24 cellular contexts compared by ENCODE assay signal in genomic region chr6:143964667-143965066, GRCh38. TPM values are rescaled to one million over a fixed set of nuclear protein-coding genes. Genes with fewer than 3 reads are reported as not detected.
DNase-seq lines count a peak whose midpoint lies in the region; ATAC-seq and TF ChIP-seq lines count a peak whose summit lies in the region.
"Had no signal": no experiment of that assay in that cellular context is flagged by ENCODE, and none has a peak within 500 bp of the region (broad histone marks: within the 10 kb centered on the region; RNA-seq: fewer than 3 reads in every experiment).

No MANE protein-coding gene starts in this region.

- H3F3A ChIP-seq in GM23338 (replicated peaks; ENCODE audit: low read depth), result peaks cover 5% of the 10 kb centered on the region; the same call in 1 of the 2 replicates

- no peak overlapping the region for H3K4me2 ChIP-seq in GM23338

- H3K4me1 ChIP-seq in GM23338 (ENCODE audit: insufficient read depth), result peaks cover 70% of the 10 kb centered on the region
- H3K4me1 ChIP-seq: body of pancreas, parathyroid adenoma had no signal

- DNase-seq in GM23338 (ENCODE audit: low spot score) (peak; percentile 75), RPMI7951 (ENCODE audit: low read depth) (peak; percentile 19), endothelial cell (ENCODE audit: low spot score) (peak; percentile 56), germinal center (ENCODE audit: low spot score) (no peak)
- no peak for DNase-seq in activated effector memory CD4-positive, alpha-beta T cell treated with anti-CD3 and anti-CD28 coated beads, Interleukin-2, amount 50 U/mL, for 16 hours
- DNase-seq: activated CD8-positive, alpha-beta memory T cell treated with anti-CD3 and anti-CD28 coated beads, Interleukin-2, amount 50 U/mL, for 48 hours; activated naive CD8-positive, alpha-beta T cell treated with anti-CD3 and anti-CD28 coated beads, Interleukin-2, amount 50 U/mL, for 24 hours; body of pancreas; CD4-positive, CD25-positive, alpha-beta regulatory T cell; DMS153; GDM1; GOT3; hippocampal formation; islet precursor cell; mammary epithelial cell; naive thymus-derived CD8-positive, alpha-beta T cell; NCI-H2107; NCI-H510A treated with DMSO at 0.1 percent for 48 hours had no signal

- TF ChIP-seq CTCF in GM23338 (conservative IDR thresholded peaks at IDR 0.05; ENCODE audit: low read depth in 2 of 2) (no peak), endothelial cell (IDR thresholded peaks at IDR 0.05; ENCODE audit: unreplicated experiment) (no peak), nephron (IDR thresholded peaks at IDR 0.05; ENCODE audit: unreplicated experiment in 3 of 3) (no peak)

- H3K4me3 ChIP-seq in GM23338, result no peak overlapping the region
- H3K4me3 ChIP-seq: body of pancreas, coronary artery had no signal

- H3K4me3 Mint-ChIP-seq in GM23338 (no peak overlapping the region), endothelial cell (ENCODE audit: unreplicated experiment) (peak overlapping the region; percentile 24), nephron (no peak overlapping the region)
- H3K4me3 Mint-ChIP-seq: activated naive CD8-positive, alpha-beta T cell treated with anti-CD3 and anti-CD28 coated beads, Interleukin-2, amount 50 U/mL, for 24 hours; CD4-positive, CD25-positive, alpha-beta regulatory T cell; naive thymus-derived CD8-positive, alpha-beta T cell had no signal

- no peak overlapping the region for H2AFZ ChIP-seq in GM23338
- H2AFZ ChIP-seq: parathyroid adenoma had no signal

- no peaks in the 10 kb centered on the region for H3K9me3 Mint-ChIP-seq in GM23338
- H3K9me3 Mint-ChIP-seq in endothelial cell (ENCODE audit: unreplicated experiment), result no peaks in the 10 kb centered on the region
- H3K9me3 Mint-ChIP-seq in nephron, result no peaks in the 10 kb centered on the region
- H3K9me3 Mint-ChIP-seq: activated naive CD8-positive, alpha-beta T cell treated with anti-CD3 and anti-CD28 coated beads, Interleukin-2, amount 50 U/mL, for 24 hours; CD4-positive, CD25-positive, alpha-beta regulatory T cell; naive thymus-derived CD8-positive, alpha-beta T cell had no signal

- H3K36me3 ChIP-seq in GM23338 (ENCODE audit: insufficient read depth), result no peaks in the 10 kb centered on the region

- H4K20me1 ChIP-seq in GM23338 (replicated peaks; ENCODE audit: insufficient read depth), result peaks cover 5% of the 10 kb centered on the region; the same call in 1 of the 2 replicates

- H3K27ac Mint-ChIP-seq in GM23338 (no peak overlapping the region), endothelial cell (ENCODE audit: unreplicated experiment) (peak overlapping the region; percentile 95), nephron (peak overlapping the region; percentile 47 to 62 (median 52))
- H3K27ac Mint-ChIP-seq: activated naive CD8-positive, alpha-beta T cell treated with anti-CD3 and anti-CD28 coated beads, Interleukin-2, amount 50 U/mL, for 24 hours; CD4-positive, CD25-positive, alpha-beta regulatory T cell; naive thymus-derived CD8-positive, alpha-beta T cell had no signal

- H3K4me1 Mint-ChIP-seq in GM23338 (peaks cover 63% of the 10 kb centered on the region), endothelial cell (ENCODE audit: unreplicated experiment) (peaks cover 85% of the 10 kb centered on the region), nephron (peaks cover 88% of the 10 kb centered on the region)
- H3K4me1 Mint-ChIP-seq: activated naive CD8-positive, alpha-beta T cell treated with anti-CD3 and anti-CD28 coated beads, Interleukin-2, amount 50 U/mL, for 24 hours had no signal

- ATAC-seq in GM23338, result peak; percentile 60
- no peak for ATAC-seq in GM21381 (IDR thresholded peaks at IDR 0.05; ENCODE audit: unreplicated experiment)
- ATAC-seq in HG02642 (IDR thresholded peaks at IDR 0.05; ENCODE audit: poor library complexity, unreplicated experiment), result no peak
- ATAC-seq: activated naive CD8-positive, alpha-beta T cell treated with anti-CD3 and anti-CD28 coated beads, Interleukin-2, amount 50 U/mL, for 24 hours; body of pancreas; naive thymus-derived CD8-positive, alpha-beta T cell; sciatic nerve had no signal

- H3K36me3 Mint-ChIP-seq in GM23338 (ENCODE audit: low read depth), result no peaks in the 10 kb centered on the region
- peaks cover 39% of the 10 kb centered on the region for H3K36me3 Mint-ChIP-seq in endothelial cell (ENCODE audit: low read depth, unreplicated experiment)
- H3K36me3 Mint-ChIP-seq in nephron (ENCODE audit: low read depth), result peaks cover 18% of the 10 kb centered on the region
- H3K36me3 Mint-ChIP-seq: CD4-positive, CD25-positive, alpha-beta regulatory T cell had no signal

- no peak overlapping the region for H3K27ac ChIP-seq in GM23338 (ENCODE audit: low read depth)
- H3K27ac ChIP-seq: body of pancreas, coronary artery, parathyroid adenoma had no signal

- H3K9me2 ChIP-seq in GM23338 (ENCODE audit: insufficient read depth), result no peaks in the 10 kb centered on the region

- peaks cover 100% of the 10 kb centered on the region for H3K27me3 Mint-ChIP-seq in GM23338 (ENCODE audit: insufficient read depth, low read depth, poor library complexity)
- peaks cover 12% of the 10 kb centered on the region for H3K27me3 Mint-ChIP-seq in endothelial cell (ENCODE audit: unreplicated experiment)
- H3K27me3 Mint-ChIP-seq in nephron (ENCODE audit: low read depth), result no peaks in the 10 kb centered on the region
- H3K27me3 Mint-ChIP-seq: activated naive CD8-positive, alpha-beta T cell treated with anti-CD3 and anti-CD28 coated beads, Interleukin-2, amount 50 U/mL, for 24 hours; naive thymus-derived CD8-positive, alpha-beta T cell had no signal

- no peaks in the 10 kb centered on the region for H3K79me2 ChIP-seq in GM23338 (replicated peaks; ENCODE audit: insufficient read depth)
- H3K79me2 ChIP-seq: parathyroid adenoma had no signal

- peaks cover 100% of the 10 kb centered on the region for H3K27me3 ChIP-seq in GM23338 (ENCODE audit: insufficient read depth)
- H3K27me3 ChIP-seq: body of pancreas had no signal

TF ChIP-seq in GM23338, 12 proteins besides CTCF, POLR2A, EP300 and RAD21 (continues in another document):
- TF ChIP-seq ZNF331 (CRISPR knock-in tag; IDR thresholded peaks at IDR 0.05; ENCODE audit: low read depth), result no peak
- TF ChIP-seq ZNF462 (CRISPR knock-in tag; IDR thresholded peaks at IDR 0.05), result no peak
- TF ChIP-seq EZH2phosphoT487 (IDR thresholded peaks at IDR 0.05; ENCODE audit: unreplicated experiment), result no peak
- TF ChIP-seq NANOG (IDR thresholded peaks at IDR 0.05; ENCODE audit: borderline replicate concordance), result peak; percentile 32; the same call in 1 of the 2 replicates

RNA-seq across cellular contexts. Expression of gene PLAGL1, which starts 43.4 kb away (rescaled TPM):
- 0.66 and 0.90 TPM in 2 replicates for total RNA-seq in GM23338 (2014; rRNA removed; shearing (Covaris generic))
- 1.4 and 1.7 TPM in 2 replicates for polyA plus RNA-seq in GM23338 (2016; fragmentation: Nextera tagmentation; extraction: Ambion mirVana)
- 6.4 and 10.1 TPM in 2 replicates for total RNA-seq in RPMI7951 (2014; rRNA removed; shearing (Covaris generic))
- total RNA-seq in endothelial cell (ENCODE audit: unreplicated experiment), result 294 TPM

Comparison
In these comparisons a context has a peak if more than half of its experiments do, and no peak if none do; other contexts are left out.
1. DNase-seq: peak in GM23338 (single experiment), RPMI7951 (single experiment) and endothelial cell (single experiment); none in activated effector memory CD4-positive, alpha-beta T cell treated with anti-CD3 and anti-CD28 coated beads, Interleukin-2, amount 50 U/mL, for 16 hours (single experiment) and germinal center (single experiment).
2. RNA of gene PLAGL1, which starts 43.4 kb away (total RNA-seq): 294 TPM in endothelial cell (single experiment); 6.4 to 10.1 TPM in RPMI7951 and 0.66 to 0.90 TPM in GM23338; every median in the first group is over 10 times any median in the second.